In genomic region chr2:85697716-85698115, GRCh38 we compare ENCODE assay signal across 2 cellular contexts.
TF ChIP-seq lines count a peak whose summit lies in the region.

No MANE protein-coding gene starts in this region.

TF ChIP-seq in IMR-90, 13 proteins besides CTCF, POLR2A, EP300 and RAD21:
- TF ChIP-seq SMC3 (IDR thresholded peaks at IDR 0.05; ENCODE audit: low read depth, low read length) (no peak), MAFK (IDR thresholded peaks at IDR 0.05; ENCODE audit: low read depth, low read length) (no peak), CEBPB (IDR thresholded peaks at IDR 0.05; ENCODE audit: low read depth, low read length) (no peak), BHLHE40 (IDR thresholded peaks at IDR 0.05; ENCODE audit: low read depth, low read length) (no peak), FOS (IDR thresholded peaks at IDR 0.05; ENCODE audit: low read depth, low read length) (no peak), NFE2L2 (IDR thresholded peaks at IDR 0.05; ENCODE audit: low read depth, low read length) (no peak), MXI1 (IDR thresholded peaks at IDR 0.05; ENCODE audit: borderline replicate concordance, low read depth, low read length) (no peak), MAZ (IDR thresholded peaks at IDR 0.05; ENCODE audit: borderline replicate concordance, low read depth, low read length) (no peak), RCOR1 (IDR thresholded peaks at IDR 0.05; ENCODE audit: insufficient replicate concordance, low read length) (no peak)
- TF ChIP-seq, protein P1, sequence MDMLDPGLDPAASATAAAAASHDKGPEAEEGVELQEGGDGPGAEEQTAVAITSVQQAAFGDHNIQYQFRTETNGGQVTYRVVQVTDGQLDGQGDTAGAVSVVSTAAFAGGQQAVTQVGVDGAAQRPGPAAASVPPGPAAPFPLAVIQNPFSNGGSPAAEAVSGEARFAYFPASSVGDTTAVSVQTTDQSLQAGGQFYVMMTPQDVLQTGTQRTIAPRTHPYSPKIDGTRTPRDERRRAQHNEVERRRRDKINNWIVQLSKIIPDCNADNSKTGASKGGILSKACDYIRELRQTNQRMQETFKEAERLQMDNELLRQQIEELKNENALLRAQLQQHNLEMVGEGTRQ (IDR thresholded peaks at IDR 0.05; ENCODE audit: low read depth, low read length) = no peak

TF ChIP-seq in H1, 55 proteins besides CTCF, POLR2A, EP300 and RAD21:
- TF ChIP-seq CEBPB (IDR thresholded peaks at IDR 0.05; ENCODE audit: low read depth, low read length) (no peak), KDM1A (IDR thresholded peaks at IDR 0.05; ENCODE audit: borderline replicate concordance, low read length) (peak; percentile 81; the same call in 1 of the 2 replicates)
